In the genomic region with DNA sequence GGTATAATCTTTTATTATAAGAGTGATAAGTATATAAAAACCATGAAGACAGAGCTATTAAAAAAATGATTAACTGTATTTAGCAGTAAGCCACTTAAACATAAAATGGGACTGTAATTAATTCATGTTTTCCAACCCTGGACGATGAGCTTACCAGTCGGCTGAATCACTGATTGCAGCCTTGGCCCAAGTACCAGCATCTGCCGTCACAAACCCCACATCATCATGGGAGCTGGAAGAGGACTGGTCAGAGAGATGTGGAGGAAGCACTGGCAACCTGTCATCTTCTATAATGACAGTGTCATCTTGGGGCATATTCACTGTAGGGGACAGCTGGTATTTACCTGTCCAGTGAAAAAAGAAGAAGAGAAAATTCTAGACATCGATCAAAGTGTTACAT, we compare ENCODE assay signal across 15 cellular contexts.
DNase-seq lines count a peak whose midpoint lies in the region; ATAC-seq lines count a peak whose summit lies in the region.
"Had no signal": no experiment of that assay in that cellular context is flagged by ENCODE, and none has a peak within 500 bp of the region (broad histone marks: within the 10 kb centered on the region; RNA-seq: fewer than 3 reads in every experiment).

No MANE protein-coding gene starts in this region.

- no peaks in the 10 kb centered on the region for H3K79me2 ChIP-seq in trophoblast cell (ENCODE audit: control insufficient read depth, insufficient read depth, low read length, poor library complexity)

- peaks cover 39% of the 10 kb centered on the region for H3K4me1 ChIP-seq in endocrine pancreas (ENCODE audit: control insufficient read depth, insufficient read depth, low read length)
- no peaks in the 10 kb centered on the region for H3K4me1 ChIP-seq in trophoblast cell (ENCODE audit: control insufficient read depth in 1 of 2, insufficient read depth in 2 of 2, low read length in 2 of 2)
- H3K4me1 ChIP-seq: Peyer's patch had no signal

- no peak overlapping the region for H4K91ac ChIP-seq in trophoblast cell (ENCODE audit: low read depth, low read length)

- no peak overlapping the region for H3K23ac ChIP-seq in trophoblast cell (ENCODE audit: low read length)

- H3K36me3 ChIP-seq in endocrine pancreas (ENCODE audit: control insufficient read depth, insufficient read depth, low read length) (no peaks in the 10 kb centered on the region), trophoblast cell (ENCODE audit: control insufficient read depth in 1 of 2, insufficient read depth in 2 of 2, low read length in 2 of 2) (no peaks in the 10 kb centered on the region)
- H3K36me3 ChIP-seq: vagina had no signal

- no peak overlapping the region for H3K9ac ChIP-seq in endocrine pancreas (ENCODE audit: control insufficient read depth, insufficient read depth, low read length)
- H3K9ac ChIP-seq in trophoblast cell (ENCODE audit: low read length) = no peak overlapping the region

- WGBS in trophoblast cell (ENCODE audit: extremely low coverage, insufficient coverage, insufficient read length) = no CpG with 5 or more reads among the region's 4 CpGs

- no peak overlapping the region for H3K4me2 ChIP-seq in trophoblast cell (ENCODE audit: low read length)

- DNase-seq in NCI-H446 treated with DMSO at 0.1 percent for 48 hours (lab: John Stamatoyannopoulos, UW) (peak; percentile 24), NCI-H446 (lab: John Stamatoyannopoulos, UW) (no peak), NCI-H146 (lab: John Stamatoyannopoulos, UW) (peak; percentile 37), trophoblast cell (peak; percentile 49 to 58), left lobe of liver (ENCODE audit: low spot score) (no peak)
- DNase-seq: activated CD8-positive, alpha-beta T cell treated with anti-CD3 and anti-CD28 coated beads for 36 hours; activated naive CD4-positive, alpha-beta T cell treated with anti-CD3 and anti-CD28 coated beads for 36 hours; C1 segment of cervical spinal cord; erythroblast; NCI-H1092 treated with DMSO at 0.1 percent for 48 hours; Peyer's patch had no signal

- H4K8ac ChIP-seq in trophoblast cell (ENCODE audit: low read depth, low read length) = no peak overlapping the region

- no peaks in the 10 kb centered on the region for H3K79me1 ChIP-seq in trophoblast cell (ENCODE audit: low read length)

- no peak overlapping the region for H2AFZ ChIP-seq in trophoblast cell (ENCODE audit: insufficient read depth, low read length, poor library complexity)

- H3K4me3 ChIP-seq in endocrine pancreas (ENCODE audit: control insufficient read depth, insufficient read depth, low read length) = peak overlapping the region; percentile 74
- no peak overlapping the region for H3K4me3 ChIP-seq in trophoblast cell (ENCODE audit: low read depth, low read length)
- H3K4me3 ChIP-seq: Peyer's patch, vagina had no signal

- no peak overlapping the region for H3K14ac ChIP-seq in trophoblast cell (ENCODE audit: low read length)

- H4K12ac ChIP-seq in trophoblast cell (ENCODE audit: low read depth, low read length) = no peak overlapping the region

- H2BK5ac ChIP-seq in trophoblast cell (ENCODE audit: low read depth, low read length, poor library complexity) = no peak overlapping the region

- H3K27ac ChIP-seq in trophoblast cell (ENCODE audit: low read depth, low read length) = no peak overlapping the region
- H3K27ac ChIP-seq: Peyer's patch, vagina had no signal

- H2AK5ac ChIP-seq in trophoblast cell (ENCODE audit: low read length) = no peak overlapping the region

- ATAC-seq in HG03521 (IDR thresholded peaks at IDR 0.05; ENCODE audit: unreplicated experiment) (no peak), left lobe of liver (no peak), GM21390 (IDR thresholded peaks at IDR 0.05; ENCODE audit: unreplicated experiment) (no peak)
- ATAC-seq: activated CD8-positive, alpha-beta T cell treated with anti-CD3 and anti-CD28 coated beads for 36 hours had no signal

- H3K27me3 ChIP-seq in endocrine pancreas (ENCODE audit: control insufficient read depth, insufficient read depth, low read length) (no peaks in the 10 kb centered on the region), trophoblast cell (ENCODE audit: insufficient read depth, low read length) (no peaks in the 10 kb centered on the region)
- H3K27me3 ChIP-seq: Peyer's patch, vagina had no signal

- no peak overlapping the region for H3K18ac ChIP-seq in trophoblast cell (ENCODE audit: low read length)

- no peaks in the 10 kb centered on the region for H3K9me3 ChIP-seq in endocrine pancreas (ENCODE audit: control insufficient read depth, low read length)
- no peaks in the 10 kb centered on the region for H3K9me3 ChIP-seq in trophoblast cell (ENCODE audit: insufficient read depth, low read depth, low read length)
- H3K9me3 ChIP-seq: Peyer's patch, vagina had no signal

- no peak overlapping the region for H2BK120ac ChIP-seq in trophoblast cell (ENCODE audit: insufficient read depth, low read length, poor library complexity)

- H3K4ac ChIP-seq in trophoblast cell (ENCODE audit: low read depth, low read length) = no peak overlapping the region

- H2BK12ac ChIP-seq in trophoblast cell (ENCODE audit: low read length) = no peak overlapping the region

Comparison
In these comparisons a context has a peak if more than half of its experiments do, and no peak if none do; other contexts are left out.
1. DNase-seq: peak in NCI-H446 treated with DMSO at 0.1 percent for 48 hours (single experiment), NCI-H146 (single experiment) and trophoblast cell (2 of 2); none in NCI-H446 (0 of 2) and left lobe of liver (single experiment).